8 cellular contexts compared by ENCODE assay signal in genomic region chr16:21708533-21709115, GRCh38. TPM values are rescaled to one million over a fixed set of nuclear protein-coding genes. Genes with fewer than 3 reads are reported as not detected.
DNase-seq lines count a peak whose midpoint lies in the region; ATAC-seq and TF ChIP-seq lines count a peak whose summit lies in the region.

No MANE protein-coding gene starts in this region.

- no peak for ATAC-seq in GM21723 (IDR thresholded peaks at IDR 0.05; ENCODE audit: unreplicated experiment)
- ATAC-seq in GM18498 (IDR thresholded peaks at IDR 0.05; ENCODE audit: unreplicated experiment): no peak

- peak; percentile 60 to 82 for TF ChIP-seq CTCF in right atrium auricular region (IDR thresholded peaks at IDR 0.05)

- DNase-seq in GM04504 (ENCODE audit: low read depth): peak; percentile 35
- peak; percentile 23 for DNase-seq in NCI-H1436 treated with DMSO at 0.1 percent for 48 hours (lab: John Stamatoyannopoulos, UW)
- peak; percentile 42 to 78 (median 68) for DNase-seq in T-helper 2 cell
- peak; percentile 51 for DNase-seq in amniotic epithelial cell (ENCODE audit: low read depth)
- DNase-seq in right atrium auricular region (ENCODE audit: low spot score): peak; percentile 85
- peak; percentile 9 for DNase-seq in skeletal muscle cell (ENCODE audit: low read depth)

- H3K4me1 ChIP-seq in right atrium auricular region: no peaks in the 10 kb centered on the region

- no peaks in the 10 kb centered on the region for H3K36me3 ChIP-seq in right atrium auricular region

- H3K27ac ChIP-seq in right atrium auricular region: no peak overlapping the region

- no peaks in the 10 kb centered on the region for H3K27me3 ChIP-seq in right atrium auricular region

- no peak overlapping the region for H3K4me3 ChIP-seq in right atrium auricular region
- no peak overlapping the region for H3K4me3 ChIP-seq in skeletal muscle cell (ENCODE audit: low read depth, low read length)

- no peaks in the 10 kb centered on the region for H3K9me3 ChIP-seq in right atrium auricular region

RNA-seq across cellular contexts. Expression of gene OTOA, which starts 44.9 kb away (rescaled TPM):
- not detected for total RNA-seq in right atrium auricular region

RNA-seq across cellular contexts. Expression of gene IGSF6, which starts 56.2 kb away (rescaled TPM):
- 1 to 10 TPM in 1 of 2 donors, under 1 TPM in 1; 0.67 to 1.6 TPM for total RNA-seq in right atrium auricular region

Comparison
In these comparisons a context has a peak if more than half of its experiments do, and no peak if none do; other contexts are left out.
1. DNase-seq: peak in every context shown above with its lines; median percentile 85 in right atrium auricular region; 68 in T-helper 2 cell; 51 in amniotic epithelial cell; 35 in GM04504; 23 in NCI-H1436 treated with DMSO at 0.1 percent for 48 hours; 9 in skeletal muscle cell.